In genomic region chr12:66496595-66496994, GRCh38 we compare ENCODE assay signal across 23 cellular contexts.
"Had no signal": no experiment of that assay in that cellular context is flagged by ENCODE, and none has a peak within 500 bp of the region (broad histone marks: within the 10 kb centered on the region; RNA-seq: fewer than 3 reads in every experiment).

No MANE protein-coding gene starts in this region.

- H3K4me1 Mint-ChIP-seq: activated B cell treated with CpG ODN at 0.5 μM for 24 hours; activated CD4-positive, alpha-beta T cell treated with anti-CD3 and anti-CD28 coated beads, Interleukin-2, amount 10 ng/mL, durations not matched to agents 7 days and 5 days; central memory CD8-positive, alpha-beta T cell had no signal

- H3K36me3 Mint-ChIP-seq: activated CD4-positive, alpha-beta memory T cell treated with anti-CD3 and anti-CD28 coated beads for 36 hours; activated naive CD8-positive, alpha-beta T cell had no signal

- H3K27me3 Mint-ChIP-seq: activated B cell treated with CpG ODN at 0.5 μM for 24 hours, brain had no signal

- H3K27ac Mint-ChIP-seq: activated B cell treated with CpG ODN at 0.5 μM for 24 hours; activated CD4-positive, alpha-beta memory T cell treated with anti-CD3 and anti-CD28 coated beads for 36 hours; activated CD4-positive, alpha-beta T cell treated with anti-CD3 and anti-CD28 coated beads, Interleukin-2, amount 10 ng/mL, durations not matched to agents 7 days and 5 days; activated naive CD8-positive, alpha-beta T cell; brain; T-helper 17 cell had no signal

- H3K9me3 Mint-ChIP-seq: activated B cell treated with CpG ODN at 0.5 μM for 24 hours; activated CD4-positive, alpha-beta memory T cell treated with anti-CD3 and anti-CD28 coated beads for 36 hours; activated CD4-positive, alpha-beta T cell treated with anti-CD3 and anti-CD28 coated beads, Interleukin-2, amount 10 ng/mL, durations not matched to agents 7 days and 5 days; activated T-cell treated with anti-CD3 and anti-CD28 coated beads, Interleukin-2, amount 50 U/mL, for 4 hours; central memory CD8-positive, alpha-beta T cell had no signal

- DNase-seq: activated B cell treated with CpG ODN at 0.5 μM for 24 hours; activated CD4-positive, alpha-beta memory T cell treated with anti-CD3 and anti-CD28 coated beads for 36 hours; activated CD4-positive, alpha-beta T cell treated with anti-CD3 and anti-CD28 coated beads, Interleukin-2, amount 10 ng/mL, durations not matched to agents 7 days and 5 days; activated CD8-positive, alpha-beta memory T cell treated with anti-CD3 and anti-CD28 coated beads for 24 hours; activated effector memory CD4-positive, alpha-beta T cell treated with anti-CD3 and anti-CD28 coated beads, Interleukin-2, amount 50 U/mL, for 16 hours; activated naive CD4-positive, alpha-beta T cell treated with Interleukin-2 at 50 U/mL for 16 hours; activated T-cell treated with anti-CD3 and anti-CD28 coated beads, Interleukin-2, amount 50 U/mL, for 4 hours; amygdala; Karpas-422; MM.1S; NCI-H1105; NCI-H1694 treated with DMSO at 0.1 percent for 48 hours; NCI-H2029 treated with DMSO at 0.1 percent for 48 hours; NCI-H345; NCI-H510A; NK-92 treated with Interleukin-12 subunit alpha and Interleukin-12 subunit beta, amount 100 ng/mL, for 24 hours; PC-3; SHP77 treated with DMSO at 0.1 percent for 48 hours; T-helper 17 cell; T-helper 9 cell had no signal

- H3K4me3 Mint-ChIP-seq: activated B cell treated with CpG ODN at 0.5 μM for 24 hours; activated CD4-positive, alpha-beta memory T cell treated with anti-CD3 and anti-CD28 coated beads for 36 hours; activated CD4-positive, alpha-beta T cell treated with anti-CD3 and anti-CD28 coated beads, Interleukin-2, amount 10 ng/mL, durations not matched to agents 7 days and 5 days; activated naive CD8-positive, alpha-beta T cell; activated T-cell treated with anti-CD3 and anti-CD28 coated beads, Interleukin-2, amount 50 U/mL, for 4 hours; brain; central memory CD8-positive, alpha-beta T cell; T-helper 17 cell had no signal

- ATAC-seq: activated T-cell treated with anti-CD3 and anti-CD28 coated beads, Interleukin-2, amount 50 U/mL, for 4 hours; PC-3; T-helper 17 cell had no signal
